Comparison of ENCODE assay signal across 12 cellular contexts in genomic region chr7:24227068-24227467, GRCh38. TPM values are rescaled to one million over a fixed set of nuclear protein-coding genes. Genes with fewer than 3 reads are reported as not detected.
DNase-seq lines count a peak whose midpoint lies in the region; ATAC-seq and TF ChIP-seq lines count a peak whose summit lies in the region.
"Had no signal": no experiment of that assay in that cellular context is flagged by ENCODE, and none has a peak within 500 bp of the region (broad histone marks: within the 10 kb centered on the region; RNA-seq: fewer than 3 reads in every experiment).

No MANE protein-coding gene starts in this region.

- H3K36me3 ChIP-seq in esophagus muscularis mucosa, result no peaks in the 10 kb centered on the region
- H3K36me3 ChIP-seq: heart right ventricle had no signal

- TF ChIP-seq CTCF in esophagus muscularis mucosa (IDR thresholded peaks at IDR 0.05), result no peak

- H3K4me3 Mint-ChIP-seq in central memory CD8-positive, alpha-beta T cell, result peak overlapping the region; percentile 6

- H3K4me1 Mint-ChIP-seq in central memory CD8-positive, alpha-beta T cell, result peaks cover 20% of the 10 kb centered on the region

- peaks cover 0 to 18% (median 8%) of the 10 kb centered on the region in 4 donors for H3K9me3 ChIP-seq in esophagus muscularis mucosa

- DNase-seq in central memory CD8-positive, alpha-beta T cell (ENCODE audit: low spot score in 2 of 2), result no peak
- DNase-seq in activated CD4-positive, CD25-positive, alpha-beta regulatory T cell treated with anti-CD3 and anti-CD28 coated beads, Interleukin-2, amount 50 U/mL, for 72 hours, result no peak
- no peak for DNase-seq in esophagus muscularis mucosa (ENCODE audit: extremely low spot score)
- no peak for DNase-seq in stimulated activated CD4-positive, alpha-beta T cell treated with anti-CD3 and anti-CD28 coated beads, Interleukin-4, amount 100 ng/mL, for 24 hours
- DNase-seq: dermis blood vessel endothelial cell, heart right ventricle, IMR-90 had no signal

- peaks cover 9% of the 10 kb centered on the region for H3K27me3 Mint-ChIP-seq in central memory CD8-positive, alpha-beta T cell

- no peak overlapping the region for H3K27ac Mint-ChIP-seq in central memory CD8-positive, alpha-beta T cell (ENCODE audit: low read depth)
- H3K27ac Mint-ChIP-seq: activated T-helper 2 cell treated with anti-CD3 and anti-CD28 coated beads, Interferon-gamma antibody, Interleukin-2, Interleukin-4, amounts not matched to agents 10 μg/mL and 5 μg/mL and 100 μg/mL, durations not matched to agents 14 hours and 24 hours and 36 hours had no signal

- TF ChIP-seq EP300 in esophagus muscularis mucosa (IDR thresholded peaks at IDR 0.05), result no peak

- no peaks in the 10 kb centered on the region for H3K27me3 ChIP-seq in esophagus muscularis mucosa
- H3K27me3 ChIP-seq: heart right ventricle had no signal

- no peaks in the 10 kb centered on the region for H3K4me1 ChIP-seq in esophagus muscularis mucosa
- H3K4me1 ChIP-seq: heart right ventricle had no signal

- H3K4me3 ChIP-seq in esophagus muscularis mucosa, result no peak overlapping the region
- H3K4me3 ChIP-seq: heart right ventricle had no signal

- H3K27ac ChIP-seq in esophagus muscularis mucosa (replicated peaks in 1 of 4), result no peak overlapping the region
- H3K27ac ChIP-seq: heart right ventricle had no signal

- 73% methylated on average over 3 of the region's 3 CpGs for WGBS in esophagus muscularis mucosa

- ATAC-seq in GM18517 (IDR thresholded peaks at IDR 0.05; ENCODE audit: unreplicated experiment) (peak; percentile 39), GM21390 (IDR thresholded peaks at IDR 0.05; ENCODE audit: unreplicated experiment) (peak; percentile 57), HG03159 (IDR thresholded peaks at IDR 0.05; ENCODE audit: unreplicated experiment) (peak; percentile 51)
- peak; percentile 42 for ATAC-seq in central memory CD8-positive, alpha-beta T cell (replicated peaks; ENCODE audit: extremely low read depth, poor library complexity, severe bottlenecking)
- ATAC-seq: heart right ventricle had no signal

- no peaks in the 10 kb centered on the region for H3K9me3 Mint-ChIP-seq in central memory CD8-positive, alpha-beta T cell

- no peak for TF ChIP-seq POLR2A in esophagus muscularis mucosa (IDR thresholded peaks at IDR 0.05; ENCODE audit: low read depth)

- intact Hi-C loops in esophagus muscularis mucosa (cut with DNase I), result no loop called here

- no peaks in the 10 kb centered on the region for H3K36me3 Mint-ChIP-seq in central memory CD8-positive, alpha-beta T cell (ENCODE audit: insufficient read depth)

RNA-seq across cellular contexts. Expression of gene NPY, which starts 56.9 kb away (rescaled TPM):
- 10 to 100 TPM; 25.3 to 70.1 (median 30.0) TPM for total RNA-seq in esophagus muscularis mucosa
- total RNA-seq: activated T-helper 2 cell treated with anti-CD3 and anti-CD28 coated beads, Interferon-gamma antibody, Interleukin-2, Interleukin-4, amounts not matched to agents 10 μg/mL and 5 μg/mL and 100 μg/mL, durations not matched to agents 14 hours and 24 hours and 36 hours; dermis blood vessel endothelial cell; G401; heart right ventricle; IMR-90 had no signal
